23 cellular contexts compared by ENCODE assay signal in the genomic region with DNA sequence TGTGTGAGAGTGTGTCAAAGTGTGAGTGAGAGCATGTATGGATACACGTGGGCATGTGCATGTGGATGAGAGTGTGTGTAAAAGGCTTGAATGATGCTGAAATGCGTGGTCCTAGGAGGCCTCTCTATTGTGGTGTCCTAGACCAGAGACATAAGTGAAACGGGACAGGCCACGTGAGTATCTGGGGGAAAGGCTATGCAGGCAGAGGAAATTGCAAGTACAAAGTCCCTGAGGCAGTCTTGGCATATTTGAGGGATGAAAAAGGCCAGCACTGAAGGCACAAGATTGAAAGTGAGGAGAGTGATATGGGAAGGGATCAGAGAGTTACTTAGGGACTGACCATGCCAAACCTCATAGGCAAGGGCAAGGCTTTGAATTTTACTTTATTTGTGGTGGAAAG.
DNase-seq lines count a peak whose midpoint lies in the region; ATAC-seq and TF ChIP-seq lines count a peak whose summit lies in the region.
"Had no signal": no experiment of that assay in that cellular context is flagged by ENCODE, and none has a peak within 500 bp of the region (broad histone marks: within the 10 kb centered on the region; RNA-seq: fewer than 3 reads in every experiment).

No MANE protein-coding gene starts in this region.

- no peak for TF ChIP-seq POLR2A in body of pancreas (IDR thresholded peaks at IDR 0.05)

- no peak overlapping the region for H3K27ac ChIP-seq in parathyroid adenoma
- no peak overlapping the region for H3K27ac ChIP-seq in body of pancreas
- H3K27ac ChIP-seq: C4-2B had no signal

- WGBS in body of pancreas, 2 donors: 64 to 69% methylated on average over 4 of the region's 4 CpGs

- H3K4me2 ChIP-seq in parathyroid adenoma (ENCODE audit: low read length): no peak overlapping the region

- no peak for ATAC-seq in body of pancreas
- ATAC-seq: K562 had no signal

- H3K27me3 ChIP-seq in parathyroid adenoma (ENCODE audit: control insufficient read depth, insufficient read depth, low read length): no peaks in the 10 kb centered on the region
- H3K27me3 ChIP-seq in body of pancreas: no peaks in the 10 kb centered on the region

- H3K9ac ChIP-seq in parathyroid adenoma: no peak overlapping the region

- H3K79me2 ChIP-seq in parathyroid adenoma: no peaks in the 10 kb centered on the region

- peak overlapping the region; percentile 68 for H2AFZ ChIP-seq in parathyroid adenoma

- H3K9me3 ChIP-seq in parathyroid adenoma (ENCODE audit: control insufficient read depth, low read length) (no peaks in the 10 kb centered on the region), body of pancreas (no peaks in the 10 kb centered on the region)

- H3K4me1 ChIP-seq in parathyroid adenoma: peaks cover 13% of the 10 kb centered on the region
- no peaks in the 10 kb centered on the region for H3K4me1 ChIP-seq in body of pancreas

- DNase-seq in EL (peak; percentile 6), RPMI7951 (ENCODE audit: low read depth) (peak; percentile 79), foreskin melanocyte (peak; percentile 87), NCI-H1436 treated with DMSO at 0.1 percent for 48 hours (lab: John Stamatoyannopoulos, UW) (no peak), GM03348 (ENCODE audit: low spot score) (no peak), body of pancreas (no peak), HT-29 (ENCODE audit: low spot score) (no peak)
- DNase-seq: AML-193; Calu3; CD8-positive, alpha-beta memory T cell; DMS153; H7; NCI-H1092 treated with DMSO at 0.1 percent for 48 hours; NCI-H146; NCI-H2029; NCI-H2171 treated with DMSO at 0.1 percent for 48 hours; NCI-H446; NCI-H526; OCI-M1; Right ventricle myocardium superior had no signal

- TF ChIP-seq CTCF in parathyroid adenoma (IDR thresholded peaks at IDR 0.05): no peak
- no peak for TF ChIP-seq CTCF in body of pancreas (IDR thresholded peaks at IDR 0.05)

- intact Hi-C loops in body of pancreas (cut with DNase I): no loop called here

- H3K4me3 ChIP-seq in parathyroid adenoma (ENCODE audit: low read depth, low read length): no peak overlapping the region
- no peak overlapping the region for H3K4me3 ChIP-seq in body of pancreas
- H3K4me3 ChIP-seq: K562 had no signal

- H3K36me3 ChIP-seq in parathyroid adenoma (ENCODE audit: control insufficient read depth, insufficient read depth, low read length) (no peaks in the 10 kb centered on the region), body of pancreas (replicated peaks in 1 of 2; ENCODE audit: insufficient read depth in 1 of 2, low read depth in 2 of 2) (no peaks in the 10 kb centered on the region)

Comparison
In these comparisons a context has a peak if more than half of its experiments do, and no peak if none do; other contexts are left out.
1. DNase-seq: peak in EL (single experiment), RPMI7951 (single experiment) and foreskin melanocyte (single experiment); none in NCI-H1436 treated with DMSO at 0.1 percent for 48 hours (single experiment), GM03348 (single experiment), body of pancreas (0 of 4) and HT-29 (single experiment).